25 cellular contexts compared by ENCODE assay signal in genomic region chr12:50261654-50262053, GRCh38. TPM values are rescaled to one million over a fixed set of nuclear protein-coding genes. Genes with fewer than 3 reads are reported as not detected.
DNase-seq lines count a peak whose midpoint lies in the region; ATAC-seq, FAIRE-seq and TF ChIP-seq lines count a peak whose summit lies in the region.
"Had no signal": no experiment of that assay in that cellular context is flagged by ENCODE, and none has a peak within 500 bp of the region (broad histone marks: within the 10 kb centered on the region; RNA-seq: fewer than 3 reads in every experiment).

No MANE protein-coding gene starts in this region.

- intact Hi-C loops in HepG2 (cut with micrococcal nuclease; ENCODE audit: unreplicated experiment) (no loop called here), right lobe of liver (cut with DNase I) (no loop called here), GM12878 (cut with micrococcal nuclease; ENCODE audit: unreplicated experiment) (no loop called here)

- RAD21 ChIA-PET in GM12878 (lab: Charles Lee; ENCODE audit: unreplicated experiment) = interaction anchor here (0.6 kb wide), 1 partner anchor 276 kb away, joined by 3 read pairs; no protein-coding TSS in a partner anchor

- H3K36me3 ChIP-seq in HepG2 (replicated peaks in 1 of 2; ENCODE audit: control insufficient read depth in 1 of 2, insufficient read depth in 2 of 2, low read length in 2 of 2) (no peaks in the 10 kb centered on the region), right lobe of liver (no peaks in the 10 kb centered on the region), MG63 (no peaks in the 10 kb centered on the region), GM12878 (ENCODE audit: control insufficient read depth in 2 of 2, insufficient read depth in 2 of 2, low read length in 1 of 2) (no peaks in the 10 kb centered on the region), osteoblast (ENCODE audit: insufficient read depth, low read length) (no peaks in the 10 kb centered on the region)
- H3K36me3 ChIP-seq: BLaER1 treated with 17β-estradiol and CSF1 and Interleukin-3, amounts not matched to agents 10 nM and 100 nM; heart right ventricle; thyroid gland had no signal

- FAIRE-seq in HepG2 (lab: Jason Lieb, UNC) = no peak
- FAIRE-seq in GM12878 (lab: Jason Lieb, UNC) = no peak
- FAIRE-seq: colon, endometrium had no signal

- H3K9me3 ChIP-seq in HepG2 (ENCODE audit: low read length) (no peaks in the 10 kb centered on the region), right lobe of liver (no peaks in the 10 kb centered on the region), MG63 (no peaks in the 10 kb centered on the region; the same call in 1 of the 2 replicates), GM12878 (replicated peaks; ENCODE audit: control insufficient read depth, insufficient read depth, low read length) (no peaks in the 10 kb centered on the region), osteoblast (ENCODE audit: low read depth, low read length) (no peaks in the 10 kb centered on the region)
- H3K9me3 ChIP-seq: thyroid gland had no signal

- POLR2A ChIA-PET in HepG2 (lab: Yijun Ruan, JAX) (interaction anchor here (4.3 kb wide), 1 partner anchor 10 kb away, joined by 32 read pairs; no protein-coding TSS in a partner anchor), GM12878 (lab: Charles Lee) (no interaction called here)

- TF ChIP-seq EP300 in HepG2 (IDR thresholded peaks at IDR 0.05; ENCODE audit: low read depth in 2 of 2, low read length in 2 of 2) (no peak), HepG2 (CRISPR knock-in tag; IDR thresholded peaks at IDR 0.05; ENCODE audit: borderline replicate concordance) (no peak), GM12878 (IDR thresholded peaks at IDR 0.05; ENCODE audit: borderline replicate concordance in 1 of 2, control insufficient read depth in 1 of 2, low read depth in 2 of 2, low read length in 2 of 2) (no peak)

- no TSS peak for BruUV-seq in HepG2 (replicated peaks; lab: Mats Ljungman, UMichigan)
- no TSS peak for BruUV-seq in GM12878 (replicated peaks; lab: Mats Ljungman, UMichigan)

- SMC1A ChIA-PET in GM12878 (lab: Charles Lee; ENCODE audit: uncharacterized antibody, unreplicated experiment) = interaction anchor here (0.7 to 3.7 kb wide), 5 partner anchors 23 to 185 kb away, joined by 3 to 20 read pairs (median 5); partner anchors contain the start of gene LIMA1

- no peaks in the 10 kb centered on the region for H4K20me1 ChIP-seq in HepG2 (ENCODE audit: insufficient read depth, low read length)
- no peaks in the 10 kb centered on the region for H4K20me1 ChIP-seq in GM12878 (ENCODE audit: control insufficient read depth, insufficient read depth)
- no peaks in the 10 kb centered on the region for H4K20me1 ChIP-seq in osteoblast (ENCODE audit: insufficient read depth, low read length)
- H4K20me1 ChIP-seq: BLaER1 treated with 17β-estradiol and CSF1 and Interleukin-3, amounts not matched to agents 10 nM and 100 nM had no signal

- H3K9ac ChIP-seq in HepG2 (ENCODE audit: insufficient read depth, low read depth, low read length) (no peak overlapping the region), GM12878 (ENCODE audit: control insufficient read depth, insufficient read depth, low read length) (no peak overlapping the region)
- H3K9ac ChIP-seq: BLaER1 treated with 17β-estradiol and CSF1 and Interleukin-3, amounts not matched to agents 10 nM and 100 nM had no signal

- H3K4me2 ChIP-seq in HepG2 (ENCODE audit: low read depth, low read length) = no peak overlapping the region
- H3K4me2 ChIP-seq in GM12878 (ENCODE audit: control insufficient read depth, insufficient read depth) = no peak overlapping the region
- no peak overlapping the region for H3K4me2 ChIP-seq in osteoblast (ENCODE audit: insufficient read depth, low read length)
- H3K4me2 ChIP-seq: BLaER1 treated with 17β-estradiol and CSF1 and Interleukin-3, amounts not matched to agents 10 nM and 100 nM had no signal

- TF ChIP-seq CTCF in HepG2 (CRISPR knock-in tag; IDR thresholded peaks at IDR 0.05) (peak; percentile 46), right lobe of liver (IDR thresholded peaks at IDR 0.05) (no peak), GM12878 (IDR thresholded peaks at IDR 0.05 in 2 of 3, conservative IDR thresholded peaks at IDR 0.05 in 1 of 3; ENCODE audit: control insufficient read depth in 2 of 3, extremely low read depth in 1 of 3, insufficient read depth in 1 of 3, low read depth in 3 of 3, low read length in 3 of 3) (peak in 1 of 3 experiments; percentile 19; a peak in 1 of 6 replicates), osteoblast (IDR thresholded peaks at IDR 0.05; ENCODE audit: extremely low read depth, low read depth, low read length) (peak; percentile 35)

- TF ChIP-seq POLR2A in HepG2 (IDR thresholded peaks at IDR 0.05; ENCODE audit: insufficient read depth in 1 of 2, low read depth in 2 of 2, low read length in 2 of 2) = no peak
- TF ChIP-seq POLR2A in right lobe of liver (IDR thresholded peaks at IDR 0.05) = no peak
- TF ChIP-seq POLR2A in GM12878 (IDR thresholded peaks at IDR 0.05; ENCODE audit: low read depth, low read length) = no peak

- 0 out of 2 replicates have a peak, but pooled peaks have one; percentile 18 for TF ChIP-seq RAD21 in HepG2 (CRISPR knock-in tag; IDR thresholded peaks at IDR 0.05)
- TF ChIP-seq RAD21 in GM12878 (IDR thresholded peaks at IDR 0.05; ENCODE audit: insufficient read depth, low read depth, low read length) = peak; percentile 20; the same call in 1 of the 2 replicates

- H3K79me2 ChIP-seq in HepG2 (ENCODE audit: insufficient read depth, low read length) (no peaks in the 10 kb centered on the region), GM12878 (ENCODE audit: control insufficient read depth, insufficient read depth, low read length) (no peaks in the 10 kb centered on the region), osteoblast (ENCODE audit: insufficient read depth, low read length) (peaks cover 7% of the 10 kb centered on the region)

- peak overlapping the region; percentile 17 for H3K27ac ChIP-seq in HepG2 (ENCODE audit: extremely low read length, insufficient read depth, low read length)
- H3K27ac ChIP-seq in right lobe of liver = no peak overlapping the region
- H3K27ac ChIP-seq in GM12878 (ENCODE audit: control insufficient read depth, insufficient read depth) = no peak overlapping the region
- H3K27ac ChIP-seq in osteoblast (ENCODE audit: low read depth, low read length) = no peak overlapping the region
- H3K27ac ChIP-seq: BLaER1 treated with 17β-estradiol and CSF1 and Interleukin-3, amounts not matched to agents 10 nM and 100 nM; heart right ventricle; thyroid gland had no signal

- H3K4me3 ChIP-seq in HepG2 (replicated peaks in 1 of 3; ENCODE audit: insufficient read depth in 1 of 3, low read depth in 2 of 3, low read length in 3 of 3) (no peak overlapping the region), right lobe of liver (no peak overlapping the region), MG63 (no peak overlapping the region), GM12878 (no peak overlapping the region), osteoblast (ENCODE audit: insufficient read depth, low read length) (no peak overlapping the region)
- H3K4me3 ChIP-seq: BLaER1 treated with 17β-estradiol and CSF1 and Interleukin-3, amounts not matched to agents 10 nM and 100 nM; heart right ventricle; thyroid gland had no signal

- DNase-seq in HepG2 (ENCODE audit: low spot score) = no peak
- DNase-seq in right lobe of liver = no peak
- DNase-seq in MG63 = peak; percentile 41
- no peak for DNase-seq in GM12878 (ENCODE audit: low read depth, low spot score)
- no peak for DNase-seq in osteoblast (ENCODE audit: insufficient read length, low spot score, missing footprints)
- no peak for DNase-seq in NCI-H510A (lab: John Stamatoyannopoulos, UW)
- DNase-seq: activated CD4-positive, alpha-beta T cell treated with anti-CD3 and anti-CD28 coated beads, Interleukin-2, amount 10 ng/mL, durations not matched to agents 24 days and 14 days; activated CD8-positive, alpha-beta memory T cell treated with anti-CD3 and anti-CD28 coated beads, Interleukin-2, amount 10 ng/mL, durations not matched to agents 7 days and 5 days; activated naive CD8-positive, alpha-beta T cell treated with anti-CD3 and anti-CD28 coated beads, Interleukin-2, amount 10 ng/mL, durations not matched to agents 7 days and 5 days; heart right ventricle; KG1; NCI-H1105; NCI-H2081 treated with DMSO at 0.1 percent for 48 hours; posterior cingulate gyrus; stimulated activated CD4-positive, alpha-beta T cell treated with anti-CD3 and anti-CD28 coated beads, Interleukin-1b, Interleukin-23, amount 100 ng/mL, for 48 hours; stimulated activated naive B cell treated with anti-CD40 and anti-IgM and Interleukin-4, amounts not matched to agents 10 μg/mL and 1 μg/mL and 100 μg/mL, for 72 hours; thyroid gland had no signal

- no peaks in the 10 kb centered on the region for H3K27me3 ChIP-seq in HepG2 (ENCODE audit: control insufficient read depth in 1 of 2, insufficient read depth in 2 of 2, low read length in 2 of 2)
- H3K27me3 ChIP-seq in right lobe of liver = no peaks in the 10 kb centered on the region
- H3K27me3 ChIP-seq in MG63 = no peaks in the 10 kb centered on the region
- no peaks in the 10 kb centered on the region for H3K27me3 ChIP-seq in GM12878 (replicated peaks in 1 of 2; ENCODE audit: control insufficient read depth in 2 of 2, insufficient read depth in 2 of 2, low read length in 1 of 2)
- no peaks in the 10 kb centered on the region for H3K27me3 ChIP-seq in osteoblast (ENCODE audit: insufficient read depth, low read length)
- H3K27me3 ChIP-seq: BLaER1 treated with 17β-estradiol and CSF1 and Interleukin-3, amounts not matched to agents 10 nM and 100 nM; heart right ventricle; thyroid gland had no signal

- H3K4me1 ChIP-seq in HepG2 (ENCODE audit: insufficient read depth, low read length) = peaks cover 74% of the 10 kb centered on the region
- H3K4me1 ChIP-seq in right lobe of liver = peaks cover 0 to 17% (median 10%) of the 10 kb centered on the region in 4 donors
- H3K4me1 ChIP-seq in GM12878 (ENCODE audit: control insufficient read depth, insufficient read depth, low read length) = 0 out of 2 replicates have a peak, but pooled peaks cover 3% of the 10 kb centered on the region
- H3K4me1 ChIP-seq in osteoblast (ENCODE audit: insufficient read depth, low read length) = peaks cover 28% of the 10 kb centered on the region

- ATAC-seq in HepG2 (peak; percentile 18; the same call in 1 of the 3 replicates), right lobe of liver (no peak), GM12878 (no peak), HG02571 (IDR thresholded peaks at IDR 0.05; ENCODE audit: unreplicated experiment) (no peak), GM18870 (IDR thresholded peaks at IDR 0.05; ENCODE audit: unreplicated experiment) (no peak)
- ATAC-seq: activated CD8-positive, alpha-beta memory T cell treated with anti-CD3 and anti-CD28 coated beads, Interleukin-2, amount 10 ng/mL, durations not matched to agents 7 days and 5 days; activated T-helper 17 cell treated with anti-CD3 and anti-CD28 coated beads, Interleukin-2, amount 50 U/mL, for 72 hours; heart right ventricle; left lobe of liver; Right ventricle myocardium inferior; stimulated activated naive B cell treated with anti-CD40 and anti-IgM and Interleukin-4, amounts not matched to agents 10 μg/mL and 1 μg/mL and 100 μg/mL, for 72 hours had no signal

- CTCF ChIA-PET in HepG2 (lab: Yijun Ruan, JAX; ENCODE audit: low intra/inter-chr PET ratio, low total read pairs) = no interaction called here
- CTCF ChIA-PET in GM12878 (lab: Yijun Ruan, JAX) = interaction anchor here (1.0 to 1.3 kb wide), 6 partner anchors 8 to 95 kb away, joined by 3 to 6 read pairs (median 4); partner anchors contain the start of gene CERS5

- H2AFZ ChIP-seq in HepG2 (ENCODE audit: low read length) = no peak overlapping the region
- no peak overlapping the region for H2AFZ ChIP-seq in GM12878 (ENCODE audit: control insufficient read depth, low read depth, low read length)
- no peak overlapping the region for H2AFZ ChIP-seq in osteoblast (ENCODE audit: low read length)

- 90% methylated on average over 3 of the region's 3 CpGs for WGBS in HepG2 (ENCODE audit: low lambda C conversion rate)
- 95% methylated on average over 3 of the region's 3 CpGs for WGBS in right lobe of liver (ENCODE audit: insufficient coverage, low coverage, low lambda C conversion rate, missing lambda C conversion rate)
- WGBS in GM12878 (ENCODE audit: insufficient coverage, insufficient replicate concordance, low lambda C conversion rate, missing lambda C conversion rate) = 87% methylated on average over 3 of the region's 3 CpGs

- in situ Hi-C loops in HepG2 (cut with HindIII; ENCODE audit: extremely low pct_ligation_motif_present, low pct_unique_long_range_greater_than_20kb) = no loop called here
- in situ Hi-C loops in GM12878 (cut with MboI) = no loop called here

RNA-seq across cellular contexts. Expression of gene LIMA1, which starts 21.7 kb away (rescaled TPM):
- total RNA-seq in HepG2 (2016; rRNA removed; fragmentation: Illumina TruSeq; extraction: Trizol) (13.0 and 19.3 TPM in 2 replicates), right lobe of liver (10 to 100 TPM in 5 of 6 experiments, 1 to 10 TPM in 1; 7.3 to 21.9 (median 13.1) TPM), GM12878 (2014; rRNA removed) (62.6 and 81.8 TPM in 2 replicates), GM12878 (2014; rRNA removed; fragmentation: Illumina TruSeq; extraction: Trizol) (98.2 and 102 TPM in 2 replicates), GM12878 (2021) (63.4 and 69.1 TPM in 2 replicates), osteoblast (433 and 436 TPM in 2 replicates)
- total RNA-seq in HepG2 (2016; cell fraction: cytosol; rRNA removed; fragmentation: Illumina TruSeq; extraction: Trizol; ENCODE audit: low read depth) = 0.91 and 1.6 TPM in 2 replicates
- total RNA-seq in HepG2 (2016; cell fraction: insoluble cytoplasmic fraction; rRNA removed; fragmentation: Illumina TruSeq; extraction: Trizol) = 12.8 and 15.0 TPM in 2 replicates
- 4.2 and 5.4 TPM in 2 replicates for total RNA-seq in HepG2 (2016; cell fraction: membrane; rRNA removed; fragmentation: Illumina TruSeq; extraction: Trizol)
- total RNA-seq in HepG2 (2016; cell fraction: nucleus; rRNA removed; fragmentation: Illumina TruSeq; extraction: Trizol) = 14.1 and 15.9 TPM in 2 replicates
- polyA plus RNA-seq in HepG2 (2011; rRNA removed) (13.9 and 19.8 TPM in 2 replicates), GM12878 (2011; rRNA removed) (69.6 and 91.8 TPM in 2 replicates), GM12878 (2014; fragmentation: Illumina TruSeq; extraction: Trizol) (109 and 134 TPM in 2 replicates), GM12878 (2014; fragmentation: Nextera tagmentation; extraction: Ambion mirVana) (10 to 100 TPM; 56.6 to 58.2 TPM), GM12878 (2014; rRNA removed) (53.1 and 58.9 TPM in 2 replicates), GM12878 (2016; fragmentation: Nextera tagmentation; extraction: Ambion mirVana) (10 to 100 TPM; 53.2 to 55.8 TPM)
- 5.0 and 7.4 TPM in 2 replicates for polyA plus RNA-seq in HepG2 (2011; cell fraction: cytosol; rRNA removed)
- 8.8 and 9.7 TPM in 2 replicates for polyA plus RNA-seq in HepG2 (2011; cell fraction: nucleus; rRNA removed)
- 11.5 and 11.9 TPM in 2 replicates for polyA plus RNA-seq in HepG2 (2012)
- 0.72 and 1.1 TPM in 2 replicates for polyA plus RNA-seq in HepG2 (2016; cell fraction: cytosol; fragmentation: Illumina TruSeq; extraction: Trizol; ENCODE audit: low read depth)
- polyA plus RNA-seq in HepG2 (2016; cell fraction: insoluble cytoplasmic fraction; fragmentation: Illumina TruSeq; extraction: Trizol; ENCODE audit: low read depth) = 21.3 and 21.6 TPM in 2 replicates
- 1.9 and 2.7 TPM in 2 replicates for polyA plus RNA-seq in HepG2 (2016; cell fraction: membrane; fragmentation: Illumina TruSeq; extraction: Trizol; ENCODE audit: low read depth)
- 17.1 and 18.0 TPM in 2 replicates for polyA plus RNA-seq in HepG2 (2016; cell fraction: nucleus; fragmentation: Illumina TruSeq; extraction: Trizol; ENCODE audit: insufficient read depth, low read depth)
- polyA minus RNA-seq in HepG2 (2011; rRNA and poly(A)+ RNA removed; ENCODE audit: low replicate concordance) = 21.1 and 72.7 TPM in 2 replicates
- 12.9 and 14.3 TPM in 2 replicates for polyA minus RNA-seq in HepG2 (2011; cell fraction: cytosol; rRNA and poly(A)+ RNA removed)
- 22.8 and 23.7 TPM in 2 replicates for polyA minus RNA-seq in HepG2 (2011; cell fraction: nucleus; rRNA and poly(A)+ RNA removed)
- 116 and 240 TPM in 2 replicates for total RNA-seq in MG63 (2014; rRNA removed; shearing (Covaris generic); ENCODE audit: low replicate concordance)
- 54.8 and 71.6 TPM in 2 replicates for total RNA-seq in GM12878 (2013; cell fraction: nucleolus; rRNA removed)
- polyA plus RNA-seq in GM12878 (2011; ENCODE audit: low read depth) = 19.8 TPM
- polyA plus RNA-seq in GM12878 (2011; cell fraction: cytosol; rRNA removed) = 27.5 and 28.8 TPM in 2 replicates
- polyA plus RNA-seq in GM12878 (2011; cell fraction: nucleus; rRNA removed) = 26.5 and 59.4 TPM in 2 replicates
- polyA plus RNA-seq in GM12878 (2012) = 21.8 and 26.3 TPM in 2 replicates
- 51.6 and 75.6 TPM in 2 replicates for polyA minus RNA-seq in GM12878 (2011; rRNA and poly(A)+ RNA removed)
- 24.1 and 35.0 TPM in 2 replicates for polyA minus RNA-seq in GM12878 (2011; cell fraction: cytosol; rRNA and poly(A)+ RNA removed)
- polyA minus RNA-seq in GM12878 (2011; cell fraction: nucleus; rRNA and poly(A)+ RNA removed) = 22.7 and 42.5 TPM in 2 replicates

Comparison
In these comparisons a context has a peak if more than half of its experiments do, and no peak if none do; other contexts are left out.
1. CTCF ChIP-seq: peak in HepG2 (single experiment) and osteoblast (single experiment); none in right lobe of liver (0 of 4).
2. Of the 75 proteins assayed by ChIP-seq in both HepG2 and GM12878: peak only in HepG2: none; only in GM12878: none; in both: RAD21; in neither: 73; mixed calls (peak in some experiments, not most) for 1.